ENCODE assay signal across 8 cellular contexts in genomic region chr10:11472158-11472753, GRCh38.
A peak's percentile ranks its signal among the peaks of the same experiment; 100 is the strongest.
DNase-seq lines count a peak whose midpoint lies in the region; ATAC-seq, FAIRE-seq and TF ChIP-seq lines count a peak whose summit lies in the region.

No MANE protein-coding gene starts in this region.

- no peak for TF ChIP-seq POLR2A in GM12891 (IDR thresholded peaks at IDR 0.05; ENCODE audit: low read depth, low read length)

- no peak overlapping the region for H3K4me3 Mint-ChIP-seq in activated CD4-positive, alpha-beta T cell treated with anti-CD3 and anti-CD28 coated beads, Interleukin-2, amount 10 ng/mL, durations not matched to agents 7 days and 5 days

- no peaks in the 10 kb centered on the region for H3K4me1 Mint-ChIP-seq in activated CD4-positive, alpha-beta T cell treated with anti-CD3 and anti-CD28 coated beads, Interleukin-2, amount 10 ng/mL, durations not matched to agents 7 days and 5 days

- H3K36me3 Mint-ChIP-seq in activated CD4-positive, alpha-beta T cell treated with anti-CD3 and anti-CD28 coated beads, Interleukin-2, amount 10 ng/mL, durations not matched to agents 7 days and 5 days (ENCODE audit: low read depth) = no peaks in the 10 kb centered on the region

- DNase-seq in GM12891 (ENCODE audit: insufficient read length, low spot score) (peak; percentile 48), NCI-H2171 (lab: John Stamatoyannopoulos, UW) (peak; percentile 28), dermis blood vessel endothelial cell (peak; percentile 77), medulla oblongata (ENCODE audit: extremely low spot score) (peak; percentile 79)
- DNase-seq in activated CD4-positive, alpha-beta T cell treated with anti-CD3 and anti-CD28 coated beads, Interleukin-2, amount 10 ng/mL, durations not matched to agents 7 days and 5 days = peak; percentile 77
- DNase-seq in stimulated activated CD8-positive, alpha-beta memory T cell treated with anti-CD3 and anti-CD28 coated beads, Interleukin-15, amount 100 ng/mL, for 4 hours (ENCODE audit: low read depth in 2 of 2) = peak; percentile 41 to 43

- CTCF ChIA-PET in activated CD4-positive, alpha-beta T cell treated with anti-CD3 and anti-CD28 coated beads, Interleukin-2, amount 10 ng/mL, durations not matched to agents 7 days and 5 days (lab: Charles Lee) = no interaction called here

- ATAC-seq in HG02610 (IDR thresholded peaks at IDR 0.05; ENCODE audit: unreplicated experiment) = peak; percentile 81
- ATAC-seq in HG03521 (IDR thresholded peaks at IDR 0.05; ENCODE audit: unreplicated experiment) = no peak

- POLR2A ChIA-PET in activated CD4-positive, alpha-beta T cell treated with anti-CD3 and anti-CD28 coated beads, Interleukin-2, amount 10 ng/mL, durations not matched to agents 7 days and 5 days (lab: Charles Lee) = no interaction called here

- no peak overlapping the region for H3K27ac Mint-ChIP-seq in activated CD4-positive, alpha-beta T cell treated with anti-CD3 and anti-CD28 coated beads, Interleukin-2, amount 10 ng/mL, durations not matched to agents 7 days and 5 days

- no peaks in the 10 kb centered on the region for H3K27me3 Mint-ChIP-seq in activated CD4-positive, alpha-beta T cell treated with anti-CD3 and anti-CD28 coated beads, Interleukin-2, amount 10 ng/mL, durations not matched to agents 7 days and 5 days

- H3K9me3 Mint-ChIP-seq in activated CD4-positive, alpha-beta T cell treated with anti-CD3 and anti-CD28 coated beads, Interleukin-2, amount 10 ng/mL, durations not matched to agents 7 days and 5 days = no peaks in the 10 kb centered on the region

- peak; percentile 92 for FAIRE-seq in GM12891 (lab: Jason Lieb, UNC)

TF ChIP-seq in GM12891, 5 proteins besides CTCF, POLR2A, EP300 and RAD21:
- TF ChIP-seq SPI1 (IDR thresholded peaks at IDR 0.05; ENCODE audit: low read depth, low read length) = no peak
- TF ChIP-seq POLR2AphosphoS5 (IDR thresholded peaks at IDR 0.05; ENCODE audit: low read depth, low read length) = no peak
- TF ChIP-seq TAF1 (IDR thresholded peaks at IDR 0.05; ENCODE audit: low read depth, low read length) = no peak
- no peak for TF ChIP-seq PAX5 (IDR thresholded peaks at IDR 0.05; ENCODE audit: insufficient read depth, low read length, severe bottlenecking)
- no peak for TF ChIP-seq POU2F2 (IDR thresholded peaks at IDR 0.05; ENCODE audit: low read depth, low read length)
TF ChIP-seq in GM12891: peak in this region for 0.

Comparison
In these comparisons a context has a peak if more than half of its experiments do, and no peak if none do; other contexts are left out.
1. DNase-seq: peak in every context shown above with its lines; median percentile 79 in medulla oblongata; 77 in activated CD4-positive, alpha-beta T cell treated with anti-CD3 and anti-CD28 coated beads, Interleukin-2, amount 10 ng/mL, durations not matched to agents 7 days and 5 days; 77 in dermis blood vessel endothelial cell; 48 in GM12891; 42 in stimulated activated CD8-positive, alpha-beta memory T cell treated with anti-CD3 and anti-CD28 coated beads, Interleukin-15, amount 100 ng/mL, for 4 hours; 28 in NCI-H2171.